In the genomic region with DNA sequence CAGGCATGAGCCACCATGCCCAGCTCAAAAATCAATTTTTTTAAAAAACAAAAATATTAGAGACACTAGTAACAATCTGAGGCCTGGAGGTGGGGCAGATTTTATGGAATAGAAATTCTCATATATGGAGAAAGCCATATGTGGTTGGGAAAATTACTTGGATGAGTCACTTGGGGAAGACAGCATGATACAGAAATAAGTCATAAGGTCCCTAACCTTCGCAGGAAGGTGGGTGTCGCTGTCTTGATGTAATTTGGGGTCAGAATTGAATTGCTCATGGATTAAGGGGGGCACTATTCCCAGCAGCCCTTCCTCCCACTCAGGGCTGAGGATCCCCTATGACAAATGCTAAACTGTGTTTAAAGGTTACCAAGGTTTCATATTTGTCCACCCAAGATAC, we compare ENCODE assay signal across 29 cellular contexts. TPM values are rescaled to one million over a fixed set of nuclear protein-coding genes. Genes with fewer than 3 reads are reported as not detected.
DNase-seq lines count a peak whose midpoint lies in the region; ATAC-seq and TF ChIP-seq lines count a peak whose summit lies in the region.
"Had no signal": no experiment of that assay in that cellular context is flagged by ENCODE, and none has a peak within 500 bp of the region (broad histone marks: within the 10 kb centered on the region; RNA-seq: fewer than 3 reads in every experiment).

No MANE protein-coding gene starts in this region.

- WGBS in smooth muscle cell (ENCODE audit: low lambda C conversion rate) = 37% methylated on average over 2 of the region's 2 CpGs

- TF ChIP-seq POLR2A in breast epithelium (IDR thresholded peaks at IDR 0.05) = no peak

- no peaks in the 10 kb centered on the region for H3K79me2 ChIP-seq in fibroblast of lung (ENCODE audit: control insufficient read depth, insufficient read depth, low read length)
- no peaks in the 10 kb centered on the region for H3K79me2 ChIP-seq in smooth muscle cell (ENCODE audit: low read depth)

- no peaks in the 10 kb centered on the region for H3F3A ChIP-seq in smooth muscle cell (ENCODE audit: low read depth)

- no peak overlapping the region for H3K4me3 Mint-ChIP-seq in MCF 10A (ENCODE audit: unreplicated experiment)
- H3K4me3 Mint-ChIP-seq: activated naive CD4-positive, alpha-beta T cell treated with anti-CD3 and anti-CD28 coated beads, Interleukin-2, amount 50 U/mL, for 24 hours; GM23338; naive thymus-derived CD8-positive, alpha-beta T cell; stimulated activated memory B cell treated with anti-CD40 and anti-IgM and Interleukin-4, amounts not matched to agents 10 μg/mL and 1 μg/mL and 100 μg/mL, for 72 hours had no signal

- no peaks in the 10 kb centered on the region for H3K9me3 Mint-ChIP-seq in MCF 10A (ENCODE audit: unreplicated experiment)
- H3K9me3 Mint-ChIP-seq: activated naive CD4-positive, alpha-beta T cell treated with anti-CD3 and anti-CD28 coated beads, Interleukin-2, amount 50 U/mL, for 24 hours; GM23338; naive thymus-derived CD8-positive, alpha-beta T cell; stimulated activated memory B cell treated with anti-CD40 and anti-IgM and Interleukin-4, amounts not matched to agents 10 μg/mL and 1 μg/mL and 100 μg/mL, for 72 hours had no signal

- H3K27ac ChIP-seq in breast epithelium (no peak overlapping the region), fibroblast of lung (ENCODE audit: insufficient read depth, low read length) (peak overlapping the region; percentile 39), smooth muscle cell (ENCODE audit: low read depth) (peak overlapping the region; percentile 83)
- H3K27ac ChIP-seq: BLaER1, gastrocnemius medialis, spleen, testis had no signal

- POLR2A ChIA-PET in MCF 10A (lab: Yijun Ruan, JAX) = interaction anchor here (0.7 kb wide), 1 partner anchor 69 kb away, joined by 3 read pairs; no protein-coding TSS in a partner anchor

- CTCF ChIA-PET in MCF 10A (lab: Yijun Ruan, JAX) = interaction anchor here (0.7 to 1.8 kb wide), 3 partner anchors 87 to 118 kb away, joined by 3 to 6 read pairs (median 4); no protein-coding TSS in a partner anchor

- H3K4me1 Mint-ChIP-seq in MCF 10A (ENCODE audit: insufficient read depth, unreplicated experiment) = no peaks in the 10 kb centered on the region
- H3K4me1 Mint-ChIP-seq: GM23338; stimulated activated memory B cell treated with anti-CD40 and anti-IgM and Interleukin-4, amounts not matched to agents 10 μg/mL and 1 μg/mL and 100 μg/mL, for 72 hours had no signal

- H3K27me3 ChIP-seq in breast epithelium = peaks cover 3 to 10% of the 10 kb centered on the region in 2 donors
- H3K27me3 ChIP-seq in fibroblast of lung (ENCODE audit: control insufficient read depth, insufficient read depth, low read length) = no peaks in the 10 kb centered on the region
- H3K27me3 ChIP-seq in smooth muscle cell (ENCODE audit: low read depth) = peaks cover 10% of the 10 kb centered on the region
- H3K27me3 ChIP-seq: BLaER1, gastrocnemius medialis, testis had no signal

- H3K4me2 ChIP-seq in fibroblast of lung (ENCODE audit: extremely low read depth, insufficient read depth, low read length) = no peak overlapping the region
- H3K4me2 ChIP-seq in smooth muscle cell = peak overlapping the region; percentile 29
- H3K4me2 ChIP-seq: BLaER1, GM23338 had no signal

- no peak overlapping the region for H2AFZ ChIP-seq in fibroblast of lung (ENCODE audit: low read length)
- H2AFZ ChIP-seq in smooth muscle cell (ENCODE audit: low read depth) = no peak overlapping the region
- H2AFZ ChIP-seq: GM23338 had no signal

- no peaks in the 10 kb centered on the region for H4K20me1 ChIP-seq in fibroblast of lung (ENCODE audit: control insufficient read depth, extremely low read depth, insufficient read depth, low read length)
- no peaks in the 10 kb centered on the region for H4K20me1 ChIP-seq in smooth muscle cell (ENCODE audit: low read depth)
- H4K20me1 ChIP-seq: BLaER1 had no signal

- BruUV-seq in MCF 10A (replicated peaks; lab: Mats Ljungman, UMichigan) = no TSS peak

- H3K9ac ChIP-seq in fibroblast of lung (ENCODE audit: insufficient read depth, low read length) = no peak overlapping the region
- peak overlapping the region; percentile 67 for H3K9ac ChIP-seq in smooth muscle cell (ENCODE audit: low read depth)
- H3K9ac ChIP-seq: BLaER1 had no signal

- ATAC-seq in GM18907 (IDR thresholded peaks at IDR 0.05; ENCODE audit: unreplicated experiment) = no peak
- ATAC-seq: gastrocnemius medialis; GM23338; left ventricle myocardium superior; naive thymus-derived CD8-positive, alpha-beta T cell; stimulated activated memory B cell treated with anti-CD40 and anti-IgM and Interleukin-4, amounts not matched to agents 10 μg/mL and 1 μg/mL and 100 μg/mL, for 72 hours had no signal

- no peak overlapping the region for H3K27ac Mint-ChIP-seq in MCF 10A (ENCODE audit: low read depth, unreplicated experiment)
- H3K27ac Mint-ChIP-seq: activated naive CD4-positive, alpha-beta T cell treated with anti-CD3 and anti-CD28 coated beads, Interleukin-2, amount 50 U/mL, for 24 hours; GM23338; naive thymus-derived CD8-positive, alpha-beta T cell; stimulated activated memory B cell treated with anti-CD40 and anti-IgM and Interleukin-4, amounts not matched to agents 10 μg/mL and 1 μg/mL and 100 μg/mL, for 72 hours had no signal

- peaks cover 35% of the 10 kb centered on the region for H3K27me3 Mint-ChIP-seq in MCF 10A (ENCODE audit: insufficient read depth, unreplicated experiment)

- H3K9me3 ChIP-seq in breast epithelium (no peaks in the 10 kb centered on the region), fibroblast of lung (ENCODE audit: control insufficient read depth, insufficient read depth, low read depth, low read length) (no peaks in the 10 kb centered on the region), smooth muscle cell (replicated peaks; ENCODE audit: low read depth) (no peaks in the 10 kb centered on the region)
- H3K9me3 ChIP-seq: BLaER1, gastrocnemius medialis, spleen, testis had no signal

- no peak overlapping the region for H3K4me3 ChIP-seq in breast epithelium
- no peak overlapping the region for H3K4me3 ChIP-seq in fibroblast of lung (replicated peaks in 1 of 4; ENCODE audit: control extremely low read depth in 1 of 4, insufficient read depth in 1 of 4, low read depth in 3 of 4, low read length in 4 of 4)
- H3K4me3 ChIP-seq in smooth muscle cell = no peak overlapping the region
- H3K4me3 ChIP-seq: BLaER1, gastrocnemius medialis, GM23338, spleen, testis had no signal

- DNase-seq in MCF 10A (ENCODE audit: unreplicated experiment) = peak; percentile 29
- no peak for DNase-seq in breast epithelium (ENCODE audit: low spot score in 2 of 2)
- peak; percentile 38 for DNase-seq in M059J (ENCODE audit: low read depth)
- peak; percentile 36 to 40 for DNase-seq in fibroblast of lung (ENCODE audit: low read depth in 2 of 2)
- no peak for DNase-seq in smooth muscle cell (lab: John Stamatoyannopoulos, UW; ENCODE audit: unreplicated experiment)
- DNase-seq in NCI-H1105 (lab: John Stamatoyannopoulos, UW) = no peak
- DNase-seq in HuH-7 (ENCODE audit: low spot score) = no peak
- DNase-seq: activated CD4-positive, alpha-beta T cell treated with anti-CD3 and anti-CD28 coated beads, Interleukin-2, amount 50 U/mL, for 4 hours; aorta; cerebellar nuclear complex; gastrocnemius medialis; hypothalamus; Karpas-422; left ventricle myocardium superior; midbrain; naive thymus-derived CD8-positive, alpha-beta T cell; NCI-H1930; NCI-H526; retina; spleen; stimulated activated CD4-positive, alpha-beta T cell treated with anti-CD3 and anti-CD28 coated beads, Interleukin-2, amount 100 ng/mL, for 48 hours; testis had no signal

- TF ChIP-seq CTCF in MCF 10A (IDR thresholded peaks at IDR 0.05; ENCODE audit: unreplicated experiment) (no peak), breast epithelium (IDR thresholded peaks at IDR 0.05) (no peak), fibroblast of lung (conservative IDR thresholded peaks at IDR 0.05 in 1 of 2, IDR thresholded peaks at IDR 0.05 in 1 of 2; ENCODE audit: low read depth in 1 of 2, low read length in 2 of 2) (no peak), smooth muscle cell (IDR thresholded peaks at IDR 0.05; ENCODE audit: borderline replicate concordance, insufficient read depth, poor library complexity, severe bottlenecking) (no peak)

- intact Hi-C loops in MCF 10A (cut with micrococcal nuclease) (no loop called here), breast epithelium (cut with DNase I; ENCODE audit: low total_unique reads) (no loop called here)

- H3K36me3 Mint-ChIP-seq in MCF 10A (ENCODE audit: insufficient read depth, unreplicated experiment) = no peaks in the 10 kb centered on the region
- H3K36me3 Mint-ChIP-seq: activated naive CD4-positive, alpha-beta T cell treated with anti-CD3 and anti-CD28 coated beads, Interleukin-2, amount 50 U/mL, for 24 hours; naive thymus-derived CD8-positive, alpha-beta T cell; stimulated activated memory B cell treated with anti-CD40 and anti-IgM and Interleukin-4, amounts not matched to agents 10 μg/mL and 1 μg/mL and 100 μg/mL, for 72 hours had no signal

- H3K4me1 ChIP-seq in breast epithelium (no peaks in the 10 kb centered on the region), fibroblast of lung (ENCODE audit: control insufficient read depth, extremely low read depth, insufficient read depth, low read length) (peaks cover 4% of the 10 kb centered on the region), smooth muscle cell (ENCODE audit: low read depth) (no peaks in the 10 kb centered on the region)
- H3K4me1 ChIP-seq: gastrocnemius medialis, spleen, testis had no signal

- no peaks in the 10 kb centered on the region for H3K36me3 ChIP-seq in breast epithelium
- H3K36me3 ChIP-seq in fibroblast of lung (ENCODE audit: control insufficient read depth, insufficient read depth, low read length) = no peaks in the 10 kb centered on the region
- no peaks in the 10 kb centered on the region for H3K36me3 ChIP-seq in smooth muscle cell (ENCODE audit: low read depth)
- H3K36me3 ChIP-seq: BLaER1, gastrocnemius medialis, spleen had no signal

RNA-seq across cellular contexts. Expression of a gene that starts 4.9 kb away (rescaled TPM):
- total RNA-seq in MCF 10A (2022) = not detected in 2 replicates
- not detected for total RNA-seq in breast epithelium
- total RNA-seq in M059J (2014; rRNA removed; shearing (Covaris generic)) = not detected in 2 replicates
- total RNA-seq in fibroblast of lung = not detected in 2 replicates
- polyA plus RNA-seq in fibroblast of lung = 0.06 TPM in 1 of 2 replicates, not detected in the other
- polyA plus RNA-seq in fibroblast of lung (2012) = not detected in 2 replicates
- polyA minus RNA-seq in fibroblast of lung (ENCODE audit: low replicate concordance) = not detected in 2 replicates
- not detected in 2 replicates for total RNA-seq in smooth muscle cell
- polyA plus RNA-seq in smooth muscle cell = not detected in 2 replicates
- total RNA-seq: aorta; epithelial cell of proximal tubule; gastrocnemius medialis; GM23338; left ventricle myocardium superior; naive thymus-derived CD8-positive, alpha-beta T cell; omental fat pad; spleen had no signal
- polyA plus RNA-seq: aorta; GM23338; naive thymus-derived CD8-positive, alpha-beta T cell; spleen had no signal

RNA-seq across cellular contexts. Expression of a gene that starts 7.9 kb away (rescaled TPM):
- total RNA-seq in MCF 10A (2022) = 0.98 and 1.5 TPM in 2 replicates
- total RNA-seq in breast epithelium = 10 to 100 TPM in 2 of 3 donors, 1 to 10 TPM in 1; 4.8 to 32.2 (median 12.5) TPM
- total RNA-seq in M059J (2014; rRNA removed; shearing (Covaris generic)) = not detected in 2 replicates
- 0.77 and 1.2 TPM in 2 replicates for total RNA-seq in fibroblast of lung
- polyA plus RNA-seq in fibroblast of lung = 0.56 and 33.7 TPM in 2 replicates
- 1.6 and 85.2 TPM in 2 replicates for polyA plus RNA-seq in fibroblast of lung (2012)
- 1.7 and 70.1 TPM in 2 replicates for polyA minus RNA-seq in fibroblast of lung (ENCODE audit: low replicate concordance)
- 11.2 and 12.8 TPM in 2 replicates for total RNA-seq in smooth muscle cell
- polyA plus RNA-seq in smooth muscle cell = 8.2 and 14.4 TPM in 2 replicates
- total RNA-seq: naive thymus-derived CD8-positive, alpha-beta T cell had no signal
- polyA plus RNA-seq: naive thymus-derived CD8-positive, alpha-beta T cell had no signal

Comparison
In these comparisons a context has a peak if more than half of its experiments do, and no peak if none do; other contexts are left out.
1. DNase-seq: peak in MCF 10A (single experiment), M059J (single experiment) and fibroblast of lung (2 of 2); none in breast epithelium (0 of 2), smooth muscle cell (single experiment), NCI-H1105 (single experiment) and HuH-7 (single experiment).
2. H3K27ac ChIP-seq: peak in fibroblast of lung (single experiment) and smooth muscle cell (single experiment); none in breast epithelium (0 of 2).